ENCODE assay signal across 1 cellular context in the genomic region with DNA sequence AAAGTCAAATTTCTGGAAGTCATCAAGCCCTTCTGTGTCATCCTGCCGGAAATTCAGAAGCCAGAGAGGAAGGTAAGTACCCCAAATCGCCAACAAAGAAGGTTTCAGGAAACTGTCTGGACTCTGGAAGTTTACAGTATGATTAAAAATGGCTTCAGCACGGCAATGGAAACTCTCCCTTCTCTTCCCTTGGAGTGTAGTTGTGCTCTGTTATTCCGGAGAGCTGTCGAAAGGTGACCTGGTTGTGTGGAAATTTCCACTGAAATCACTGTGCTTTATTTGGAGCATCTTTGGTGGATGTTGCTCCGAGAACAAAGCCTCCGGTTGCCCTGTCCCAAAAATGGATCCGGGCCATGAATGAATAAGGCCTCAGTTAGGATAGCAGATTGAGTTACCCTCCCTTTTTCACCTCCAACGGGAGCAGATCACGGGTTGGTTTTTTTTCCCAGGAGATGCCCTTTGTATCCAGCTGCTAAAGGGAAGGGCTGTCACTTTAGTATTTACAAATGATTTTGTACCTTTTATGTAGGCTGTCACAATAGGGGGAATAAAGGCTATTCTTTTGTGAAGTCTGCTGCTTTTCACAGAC.
TF ChIP-seq lines count a peak whose summit lies in the region.

No MANE protein-coding gene starts in this region.

TF ChIP-seq in neural cell, 6 proteins besides CTCF, POLR2A, EP300 and RAD21 (continued from another document):
- TF ChIP-seq, protein P1, sequence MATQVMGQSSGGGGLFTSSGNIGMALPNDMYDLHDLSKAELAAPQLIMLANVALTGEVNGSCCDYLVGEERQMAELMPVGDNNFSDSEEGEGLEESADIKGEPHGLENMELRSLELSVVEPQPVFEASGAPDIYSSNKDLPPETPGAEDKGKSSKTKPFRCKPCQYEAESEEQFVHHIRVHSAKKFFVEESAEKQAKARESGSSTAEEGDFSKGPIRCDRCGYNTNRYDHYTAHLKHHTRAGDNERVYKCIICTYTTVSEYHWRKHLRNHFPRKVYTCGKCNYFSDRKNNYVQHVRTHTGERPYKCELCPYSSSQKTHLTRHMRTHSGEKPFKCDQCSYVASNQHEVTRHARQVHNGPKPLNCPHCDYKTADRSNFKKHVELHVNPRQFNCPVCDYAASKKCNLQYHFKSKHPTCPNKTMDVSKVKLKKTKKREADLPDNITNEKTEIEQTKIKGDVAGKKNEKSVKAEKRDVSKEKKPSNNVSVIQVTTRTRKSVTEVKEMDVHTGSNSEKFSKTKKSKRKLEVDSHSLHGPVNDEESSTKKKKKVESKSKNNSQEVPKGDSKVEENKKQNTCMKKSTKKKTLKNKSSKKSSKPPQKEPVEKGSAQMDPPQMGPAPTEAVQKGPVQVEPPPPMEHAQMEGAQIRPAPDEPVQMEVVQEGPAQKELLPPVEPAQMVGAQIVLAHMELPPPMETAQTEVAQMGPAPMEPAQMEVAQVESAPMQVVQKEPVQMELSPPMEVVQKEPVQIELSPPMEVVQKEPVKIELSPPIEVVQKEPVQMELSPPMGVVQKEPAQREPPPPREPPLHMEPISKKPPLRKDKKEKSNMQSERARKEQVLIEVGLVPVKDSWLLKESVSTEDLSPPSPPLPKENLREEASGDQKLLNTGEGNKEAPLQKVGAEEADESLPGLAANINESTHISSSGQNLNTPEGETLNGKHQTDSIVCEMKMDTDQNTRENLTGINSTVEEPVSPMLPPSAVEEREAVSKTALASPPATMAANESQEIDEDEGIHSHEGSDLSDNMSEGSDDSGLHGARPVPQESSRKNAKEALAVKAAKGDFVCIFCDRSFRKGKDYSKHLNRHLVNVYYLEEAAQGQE (IDR thresholded peaks at IDR 0.05; ENCODE audit: borderline replicate concordance): no peak
- no peak for TF ChIP-seq SMC3 (conservative IDR thresholded peaks at IDR 0.05; ENCODE audit: poor library complexity)
